Comparison of ENCODE assay signal across 19 cellular contexts in genomic region chr21:16978309-16978895, GRCh38.
"Had no signal": no experiment of that assay in that cellular context is flagged by ENCODE, and none has a peak within 500 bp of the region (broad histone marks: within the 10 kb centered on the region; RNA-seq: fewer than 3 reads in every experiment).

No MANE protein-coding gene starts in this region.

- H3K4me1 Mint-ChIP-seq: activated CD4-positive, alpha-beta T cell treated with anti-CD3 and anti-CD28 coated beads for 36 hours; activated CD8-positive, alpha-beta memory T cell treated with anti-CD3 and anti-CD28 coated beads, Interleukin-2, amount 10 ng/mL, durations not matched to agents 7 days and 5 days; naive B cell had no signal

- ATAC-seq: activated CD4-positive, alpha-beta T cell treated with anti-CD3 and anti-CD28 coated beads for 36 hours; activated CD8-positive, alpha-beta memory T cell treated with anti-CD3 and anti-CD28 coated beads, Interleukin-2, amount 10 ng/mL, durations not matched to agents 7 days and 5 days; gastroesophageal sphincter; left lobe of liver; stimulated activated naive CD8-positive, alpha-beta T cell treated with anti-CD3 and anti-CD28 coated beads, Interleukin-15, Interleukin-2, amounts not matched to agents 100 U/mL and 50 U/mL, for 24 hours had no signal

- H3K9me3 ChIP-seq: gastroesophageal sphincter, transverse colon, vagina had no signal

- H3K27me3 Mint-ChIP-seq: activated CD4-positive, alpha-beta memory T cell treated with anti-CD3 and anti-CD28 coated beads for 36 hours; activated CD4-positive, alpha-beta T cell treated with anti-CD3 and anti-CD28 coated beads for 36 hours; activated CD8-positive, alpha-beta memory T cell treated with anti-CD3 and anti-CD28 coated beads, Interleukin-2, amount 10 ng/mL, durations not matched to agents 7 days and 5 days; naive B cell had no signal

- H3K4me1 ChIP-seq: parathyroid adenoma had no signal

- H3K36me3 ChIP-seq: cardiac muscle cell, gastroesophageal sphincter, transverse colon, vagina had no signal

- H3K27ac Mint-ChIP-seq: activated CD4-positive, alpha-beta memory T cell treated with anti-CD3 and anti-CD28 coated beads for 36 hours; activated CD4-positive, alpha-beta T cell treated with anti-CD3 and anti-CD28 coated beads for 36 hours; activated CD8-positive, alpha-beta memory T cell treated with anti-CD3 and anti-CD28 coated beads, Interleukin-2, amount 10 ng/mL, durations not matched to agents 7 days and 5 days; activated T-helper 2 cell treated with anti-CD3 and anti-CD28 coated beads, Interferon-gamma antibody, Interleukin-2, Interleukin-4, amounts not matched to agents 10 μg/mL and 5 μg/mL and 100 μg/mL, durations not matched to agents 14 hours and 24 hours and 36 hours; endodermal cell; naive B cell had no signal

- H3K27ac ChIP-seq: cardiac muscle cell, gastroesophageal sphincter, parathyroid adenoma, transverse colon, vagina had no signal

- H3K79me2 ChIP-seq: parathyroid adenoma had no signal

- H2AFZ ChIP-seq: parathyroid adenoma had no signal

- H3K27me3 ChIP-seq: cardiac muscle cell, gastroesophageal sphincter, transverse colon, vagina had no signal

- H3K36me3 Mint-ChIP-seq: activated CD4-positive, alpha-beta memory T cell treated with anti-CD3 and anti-CD28 coated beads for 36 hours; activated CD8-positive, alpha-beta memory T cell treated with anti-CD3 and anti-CD28 coated beads, Interleukin-2, amount 10 ng/mL, durations not matched to agents 7 days and 5 days; naive B cell had no signal

- H3K4me3 Mint-ChIP-seq: activated CD4-positive, alpha-beta memory T cell treated with anti-CD3 and anti-CD28 coated beads for 36 hours; activated CD4-positive, alpha-beta T cell treated with anti-CD3 and anti-CD28 coated beads for 36 hours; activated CD8-positive, alpha-beta memory T cell treated with anti-CD3 and anti-CD28 coated beads, Interleukin-2, amount 10 ng/mL, durations not matched to agents 7 days and 5 days; endodermal cell had no signal

- DNase-seq: activated CD4-positive, alpha-beta memory T cell treated with anti-CD3 and anti-CD28 coated beads for 36 hours; activated CD4-positive, alpha-beta T cell treated with anti-CD3 and anti-CD28 coated beads for 36 hours; activated CD8-positive, alpha-beta memory T cell treated with anti-CD3 and anti-CD28 coated beads, Interleukin-2, amount 10 ng/mL, durations not matched to agents 7 days and 5 days; activated naive CD4-positive, alpha-beta T cell treated with anti-CD3 and anti-CD28 coated beads, Interleukin-2, amount 50 U/mL, for 16 hours; activated T-cell treated with anti-CD3 and anti-CD28 coated beads, Interleukin-2, amount 50 U/mL, for 1 hour; endodermal cell; mammary epithelial cell; naive B cell; small intestine; stimulated activated CD4-positive, alpha-beta T cell treated with anti-CD3 and anti-CD28 coated beads, Interleukin-4, amount 100 ng/mL, for 4 hours; stimulated activated CD8-positive, alpha-beta memory T cell treated with anti-CD3 and anti-CD28 coated beads, Interleukin-4, amount 100 ng/mL, for 48 hours; stimulated activated naive CD8-positive, alpha-beta T cell treated with anti-CD3 and anti-CD28 coated beads, Interleukin-15, Interleukin-2, amounts not matched to agents 100 U/mL and 50 U/mL, for 24 hours; transverse colon had no signal

- H3K9ac ChIP-seq: parathyroid adenoma had no signal

- H3K4me3 ChIP-seq: cardiac muscle cell, gastroesophageal sphincter, transverse colon, vagina had no signal

- H3K9me3 Mint-ChIP-seq: endodermal cell had no signal

- FAIRE-seq: small intestine had no signal
